ENCODE assay signal across 21 cellular contexts in the genomic region with DNA sequence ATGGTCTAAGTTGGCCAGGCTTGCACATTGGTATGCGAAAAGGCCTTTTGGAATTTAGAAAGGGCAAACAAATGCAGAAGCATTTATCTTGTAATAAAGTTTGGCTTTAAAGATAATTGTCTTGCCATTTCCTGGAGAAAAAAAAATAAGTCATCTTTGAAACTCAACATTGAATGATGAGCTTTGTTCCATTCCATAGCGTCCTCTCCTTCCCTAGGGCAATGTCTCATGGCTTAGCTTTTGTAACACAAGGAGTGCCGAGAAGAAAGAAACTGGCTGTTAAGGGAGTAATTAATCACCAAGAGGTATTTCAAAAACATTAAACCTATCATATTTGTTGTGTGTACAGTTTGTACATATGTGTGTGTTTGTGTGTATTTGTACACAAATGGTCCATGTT.
DNase-seq lines count a peak whose midpoint lies in the region; ATAC-seq and TF ChIP-seq lines count a peak whose summit lies in the region.
"Had no signal": no experiment of that assay in that cellular context is flagged by ENCODE, and none has a peak within 500 bp of the region (broad histone marks: within the 10 kb centered on the region; RNA-seq: fewer than 3 reads in every experiment).

No MANE protein-coding gene starts in this region.

- H3K9me3 ChIP-seq in SK-N-SH (no peaks in the 10 kb centered on the region), spleen (peaks cover 0 to 22% (median 0%) of the 10 kb centered on the region in 8 donors)
- H3K9me3 ChIP-seq: BE2C had no signal

- POLR2A ChIA-PET in SK-N-SH (lab: Yijun Ruan, JAX), result no interaction called here

- H3K27ac Mint-ChIP-seq in mesothelial cell of epicardium (peak overlapping the region; percentile 72), type B pancreatic cell (peak overlapping the region; percentile 75)
- H3K27ac Mint-ChIP-seq: CD14-positive monocyte; CD4-positive, alpha-beta T cell; CD8-positive, alpha-beta memory T cell; GM23338; H9 had no signal

- no peak for TF ChIP-seq EP300 in SK-N-SH (IDR thresholded peaks at IDR 0.05; ENCODE audit: borderline replicate concordance in 1 of 2, low read depth in 1 of 2, low read length in 1 of 2)

- H2AFZ ChIP-seq in SK-N-SH (ENCODE audit: low read depth), result no peak overlapping the region
- H2AFZ ChIP-seq: GM23338 had no signal

- intact Hi-C loops in spleen (cut with DNase I; ENCODE audit: low total_unique reads), result no loop called here

- TF ChIP-seq CTCF in SK-N-SH (IDR thresholded peaks at IDR 0.05) (no peak), mesothelial cell of epicardium (IDR thresholded peaks at IDR 0.05; ENCODE audit: unreplicated experiment) (no peak), type B pancreatic cell (conservative IDR thresholded peaks at IDR 0.05) (no peak), spleen (IDR thresholded peaks at IDR 0.05 in 8 of 11, conservative IDR thresholded peaks at IDR 0.05 in 3 of 11) (no peak)

- TF ChIP-seq RAD21 in SK-N-SH (IDR thresholded peaks at IDR 0.05; ENCODE audit: low read length), result no peak

- H3K9me2 ChIP-seq in SK-N-SH, result no peaks in the 10 kb centered on the region

- no peaks in the 10 kb centered on the region for H4K20me1 ChIP-seq in SK-N-SH (ENCODE audit: insufficient read depth)
- H4K20me1 ChIP-seq: BLaER1 treated with 17β-estradiol and CSF1 and Interleukin-3, amounts not matched to agents 10 nM and 100 nM had no signal

- no peaks in the 10 kb centered on the region for H3K27me3 Mint-ChIP-seq in mesothelial cell of epicardium (ENCODE audit: low read depth)
- H3K27me3 Mint-ChIP-seq in type B pancreatic cell, result no peaks in the 10 kb centered on the region

- 61% methylated on average over 3 of the region's 3 CpGs for WGBS in SK-N-SH (ENCODE audit: low lambda C conversion rate)
- 69 to 84% (median 78%) methylated on average over 3 of the region's 3 CpGs for WGBS in spleen, 5 donors

- H3K36me3 Mint-ChIP-seq in mesothelial cell of epicardium, result no peaks in the 10 kb centered on the region
- H3K36me3 Mint-ChIP-seq in type B pancreatic cell, result no peaks in the 10 kb centered on the region
- H3K36me3 Mint-ChIP-seq: CD14-positive monocyte; CD8-positive, alpha-beta memory T cell had no signal

- no peak overlapping the region for H3K4me2 ChIP-seq in SK-N-SH
- H3K4me2 ChIP-seq: BLaER1 treated with 17β-estradiol and CSF1 and Interleukin-3, amounts not matched to agents 10 nM and 100 nM; GM23338 had no signal

- H3K4me3 Mint-ChIP-seq in mesothelial cell of epicardium (no peak overlapping the region), type B pancreatic cell (peak overlapping the region; percentile 24)
- H3K4me3 Mint-ChIP-seq: CD14-positive monocyte; CD4-positive, alpha-beta T cell; CD8-positive, alpha-beta memory T cell; GM23338; H9 had no signal

- CTCF ChIA-PET in SK-N-SH (lab: Yijun Ruan, JAX), result no interaction called here

- H3K36me3 ChIP-seq in SK-N-SH (replicated peaks in 1 of 2; ENCODE audit: control insufficient read depth in 1 of 2, insufficient read depth in 2 of 2, low read length in 1 of 2) (no peaks in the 10 kb centered on the region), spleen (no peaks in the 10 kb centered on the region)
- H3K36me3 ChIP-seq: BE2C; BLaER1 treated with 17β-estradiol and CSF1 and Interleukin-3, amounts not matched to agents 10 nM and 100 nM had no signal

- no peaks in the 10 kb centered on the region; the same call in 1 of the 2 replicates for H3K27me3 ChIP-seq in SK-N-SH (ENCODE audit: insufficient read depth)
- peaks cover 0 to 22% (median 0%) of the 10 kb centered on the region in 7 donors for H3K27me3 ChIP-seq in spleen (replicated peaks in 1 of 7)
- H3K27me3 ChIP-seq: BE2C; BLaER1 treated with 17β-estradiol and CSF1 and Interleukin-3, amounts not matched to agents 10 nM and 100 nM had no signal

- H3K79me2 ChIP-seq in SK-N-SH (ENCODE audit: insufficient read depth), result no peaks in the 10 kb centered on the region

- no peak for ATAC-seq in SK-N-SH treated with all-trans-retinoic acid at 6 μM for 48 hours
- ATAC-seq: GM23338, HCT116 had no signal

- no peak overlapping the region for H3K9ac ChIP-seq in SK-N-SH
- H3K9ac ChIP-seq: BLaER1 treated with 17β-estradiol and CSF1 and Interleukin-3, amounts not matched to agents 10 nM and 100 nM had no signal

- peaks cover 19% of the 10 kb centered on the region for H3K9me3 Mint-ChIP-seq in mesothelial cell of epicardium
- peaks cover 22% of the 10 kb centered on the region for H3K9me3 Mint-ChIP-seq in type B pancreatic cell

- H3K4me1 Mint-ChIP-seq in mesothelial cell of epicardium (peaks cover 32% of the 10 kb centered on the region), type B pancreatic cell (ENCODE audit: unreplicated experiment) (peaks cover 32% of the 10 kb centered on the region)
- H3K4me1 Mint-ChIP-seq: CD14-positive monocyte; CD8-positive, alpha-beta memory T cell had no signal

- no peak overlapping the region for H3K4me3 ChIP-seq in SK-N-SH (ENCODE audit: low read depth in 2 of 2, low read length in 1 of 2)
- no peak overlapping the region for H3K4me3 ChIP-seq in spleen
- H3K4me3 ChIP-seq: BLaER1 treated with 17β-estradiol and CSF1 and Interleukin-3, amounts not matched to agents 10 nM and 100 nM; GM23338 had no signal

- H3F3A ChIP-seq in SK-N-SH (replicated peaks; ENCODE audit: insufficient read depth), result no peaks in the 10 kb centered on the region

- H3K4me1 ChIP-seq in SK-N-SH (ENCODE audit: control insufficient read depth in 1 of 2, insufficient read depth in 2 of 2, low read depth in 1 of 2, low read length in 1 of 2) (peaks cover 0 to 5% of the 10 kb centered on the region in 2 experiments; a peak in 2 of 4 replicates), spleen (peaks cover 0 to 12% (median 0%) of the 10 kb centered on the region in 6 donors)
- H3K4me1 ChIP-seq: BE2C; BLaER1 treated with 17β-estradiol and CSF1 and Interleukin-3, amounts not matched to agents 10 nM and 100 nM had no signal

- no peak for TF ChIP-seq POLR2A in spleen (IDR thresholded peaks at IDR 0.05)

- DNase-seq in SK-N-SH (no peak), epidermal melanocyte (ENCODE audit: insufficient read length, low spot score) (peak; percentile 33), mesothelial cell of epicardium (ENCODE audit: low spot score in 2 of 2, unreplicated experiment in 2 of 2) (no peak), type B pancreatic cell (ENCODE audit: extremely low spot score, unreplicated experiment) (no peak), AML-193 (lab: John Stamatoyannopoulos, UW) (no peak), nucleus accumbens (lab: John Stamatoyannopoulos, UW) (no peak), spleen (no peak)
- DNase-seq: BE2C; Calu3; CD4-positive, alpha-beta T cell; CD8-positive, alpha-beta memory T cell; COR-L47; DMS53; DMS79 treated with DMSO at 0.1 percent for 48 hours; H9 had no signal

- no peak overlapping the region for H3K27ac ChIP-seq in SK-N-SH (ENCODE audit: low read depth in 2 of 2, low read length in 1 of 2)
- H3K27ac ChIP-seq in spleen, result peak overlapping the region in 3 of 8 donors; percentile 9 to 39 (median 20)
- H3K27ac ChIP-seq: 22Rv1; BLaER1 treated with 17β-estradiol and CSF1 and Interleukin-3, amounts not matched to agents 10 nM and 100 nM had no signal

TF ChIP-seq in SK-N-SH treated with all-trans-retinoic acid at 6 μM for 48 hours, 23 proteins besides CTCF, POLR2A, EP300 and RAD21:
- peak; percentile 48 for TF ChIP-seq ISL1 (CRISPR knock-in tag; IDR thresholded peaks at IDR 0.05)
- no peak for TF ChIP-seq ZNF565 (CRISPR knock-in tag; conservative IDR thresholded peaks at IDR 0.05; ENCODE audit: low read depth)

TF ChIP-seq in SK-N-SH, 30 proteins besides CTCF, POLR2A, EP300 and RAD21 (continues in another document):
- TF ChIP-seq RFX5 (IDR thresholded peaks at IDR 0.05; ENCODE audit: low read length) (no peak), MEF2A (IDR thresholded peaks at IDR 0.05; ENCODE audit: borderline replicate concordance, low read depth) (no peak), SMC3 (IDR thresholded peaks at IDR 0.05; ENCODE audit: low read depth, low read length) (no peak), NRF1 (IDR thresholded peaks at IDR 0.05; ENCODE audit: low read depth, low read length) (no peak), CHD2 (IDR thresholded peaks at IDR 0.05; ENCODE audit: low read length, partially characterized antibody) (no peak), GABPA (IDR thresholded peaks at IDR 0.05; ENCODE audit: low read depth) (no peak), ELF1 (IDR thresholded peaks at IDR 0.05) (no peak), TCF12 (IDR thresholded peaks at IDR 0.05) (no peak), TEAD4 (IDR thresholded peaks at IDR 0.05; ENCODE audit: borderline replicate concordance, insufficient read depth) (no peak)
- TF ChIP-seq, protein P1, sequence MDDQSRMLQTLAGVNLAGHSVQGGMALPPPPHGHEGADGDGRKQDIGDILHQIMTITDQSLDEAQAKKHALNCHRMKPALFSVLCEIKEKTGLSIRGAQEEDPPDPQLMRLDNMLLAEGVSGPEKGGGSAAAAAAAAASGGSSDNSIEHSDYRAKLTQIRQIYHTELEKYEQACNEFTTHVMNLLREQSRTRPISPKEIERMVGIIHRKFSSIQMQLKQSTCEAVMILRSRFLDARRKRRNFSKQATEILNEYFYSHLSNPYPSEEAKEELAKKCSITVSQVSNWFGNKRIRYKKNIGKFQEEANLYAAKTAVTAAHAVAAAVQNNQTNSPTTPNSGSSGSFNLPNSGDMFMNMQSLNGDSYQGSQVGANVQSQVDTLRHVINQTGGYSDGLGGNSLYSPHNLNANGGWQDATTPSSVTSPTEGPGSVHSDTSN (IDR thresholded peaks at IDR 0.05), result no peak
- TF ChIP-seq, protein P2, sequence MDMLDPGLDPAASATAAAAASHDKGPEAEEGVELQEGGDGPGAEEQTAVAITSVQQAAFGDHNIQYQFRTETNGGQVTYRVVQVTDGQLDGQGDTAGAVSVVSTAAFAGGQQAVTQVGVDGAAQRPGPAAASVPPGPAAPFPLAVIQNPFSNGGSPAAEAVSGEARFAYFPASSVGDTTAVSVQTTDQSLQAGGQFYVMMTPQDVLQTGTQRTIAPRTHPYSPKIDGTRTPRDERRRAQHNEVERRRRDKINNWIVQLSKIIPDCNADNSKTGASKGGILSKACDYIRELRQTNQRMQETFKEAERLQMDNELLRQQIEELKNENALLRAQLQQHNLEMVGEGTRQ (IDR thresholded peaks at IDR 0.05; ENCODE audit: borderline replicate concordance, low read depth, low read length), result no peak
- TF ChIP-seq, protein P3, sequence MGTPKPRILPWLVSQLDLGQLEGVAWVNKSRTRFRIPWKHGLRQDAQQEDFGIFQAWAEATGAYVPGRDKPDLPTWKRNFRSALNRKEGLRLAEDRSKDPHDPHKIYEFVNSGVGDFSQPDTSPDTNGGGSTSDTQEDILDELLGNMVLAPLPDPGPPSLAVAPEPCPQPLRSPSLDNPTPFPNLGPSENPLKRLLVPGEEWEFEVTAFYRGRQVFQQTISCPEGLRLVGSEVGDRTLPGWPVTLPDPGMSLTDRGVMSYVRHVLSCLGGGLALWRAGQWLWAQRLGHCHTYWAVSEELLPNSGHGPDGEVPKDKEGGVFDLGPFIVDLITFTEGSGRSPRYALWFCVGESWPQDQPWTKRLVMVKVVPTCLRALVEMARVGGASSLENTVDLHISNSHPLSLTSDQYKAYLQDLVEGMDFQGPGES (IDR thresholded peaks at IDR 0.05; ENCODE audit: low read depth, low read length), result no peak
